Comparison of ENCODE assay signal across 9 cellular contexts in the genomic region with DNA sequence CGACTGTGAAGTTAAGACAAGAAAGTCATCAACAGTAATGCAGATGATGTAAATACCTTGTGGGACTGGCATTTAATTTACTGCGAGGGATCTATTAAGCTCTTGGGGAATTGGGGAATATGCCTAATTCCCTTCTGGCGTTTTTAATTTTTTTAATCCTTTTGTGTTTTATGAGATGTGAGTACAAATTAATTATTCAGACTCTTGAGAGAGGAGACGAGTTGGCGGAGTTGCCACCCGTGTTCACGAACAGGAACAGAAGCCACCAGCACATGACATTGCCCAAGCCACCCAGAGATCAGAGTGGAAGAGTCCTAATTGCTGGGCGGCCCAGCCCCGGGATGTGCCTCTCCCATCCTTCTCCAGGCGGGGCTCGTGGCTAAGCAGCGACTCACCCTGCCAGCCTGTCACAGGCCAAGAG. TPM values are rescaled to one million over a fixed set of nuclear protein-coding genes. Genes with fewer than 3 reads are reported as not detected.
A peak's percentile ranks its signal among the peaks of the same experiment; 100 is the strongest.
DNase-seq lines count a peak whose midpoint lies in the region; ATAC-seq and TF ChIP-seq lines count a peak whose summit lies in the region.
"Had no signal": no experiment of that assay in that cellular context is flagged by ENCODE, and none has a peak within 500 bp of the region (broad histone marks: within the 10 kb centered on the region; RNA-seq: fewer than 3 reads in every experiment).

No MANE protein-coding gene starts in this region.

- 24 to 34% (median 29%) methylated on average over 10 to 12 of the region's 12 CpGs for WGBS in stomach, 5 donors

- H3K4me3 ChIP-seq in iPS-18c (ENCODE audit: insufficient read depth, low read depth, low read length) (peak overlapping the region; percentile 47), stomach (peak overlapping the region; percentile 49 to 69 (median 53)), gastrocnemius medialis (peak overlapping the region in 2 of 4 donors; percentile 44 to 58)

- H3K4me1 ChIP-seq in stomach (peaks cover 15 to 18% (median 16%) of the 10 kb centered on the region in 4 donors), gastrocnemius medialis (peaks cover 0 to 4% of the 10 kb centered on the region in 2 donors)
- H3K4me1 ChIP-seq: BLaER1 had no signal

- H3K4me3 Mint-ChIP-seq in activated CD4-positive, alpha-beta T cell treated with anti-CD3 and anti-CD28 coated beads, Interleukin-2, amount 10 ng/mL, durations not matched to agents 7 days and 5 days = peak overlapping the region; percentile 61
- peak overlapping the region; percentile 52 for H3K4me3 Mint-ChIP-seq in activated CD8-positive, alpha-beta T cell treated with anti-CD3 and anti-CD28 coated beads for 36 hours

- H3K27me3 ChIP-seq in stomach (peaks cover 7 to 68% (median 33%) of the 10 kb centered on the region in 3 donors), gastrocnemius medialis (peaks cover 36 to 44% (median 43%) of the 10 kb centered on the region in 3 donors)
- H3K27me3 ChIP-seq: BLaER1 had no signal

- no peak for TF ChIP-seq POLR2A in stomach (IDR thresholded peaks at IDR 0.05)
- TF ChIP-seq POLR2A in gastrocnemius medialis (IDR thresholded peaks at IDR 0.05) = no peak

- CTCF ChIA-PET in activated CD4-positive, alpha-beta T cell treated with anti-CD3 and anti-CD28 coated beads, Interleukin-2, amount 10 ng/mL, durations not matched to agents 7 days and 5 days (lab: Charles Lee) = interaction anchor here (0.9 to 3.3 kb wide), 7 partner anchors 12 to 137 kb away, joined by 3 to 11 read pairs (median 3); no protein-coding TSS in a partner anchor
- CTCF ChIA-PET in activated CD8-positive, alpha-beta T cell treated with anti-CD3 and anti-CD28 coated beads for 36 hours (lab: Charles Lee) = interaction anchor here (0.7 to 2.5 kb wide), 14 partner anchors 10 to 617 kb away, joined by 3 to 28 read pairs (median 4); no protein-coding TSS in a partner anchor

- TF ChIP-seq EP300 in stomach (IDR thresholded peaks at IDR 0.05) = no peak

- in situ Hi-C loops in gastrocnemius medialis (cut with MboI; ENCODE audit: low sequenced_read_pairs in 4 of 4) = no loop called here

- POLR2A ChIA-PET in activated CD4-positive, alpha-beta T cell treated with anti-CD3 and anti-CD28 coated beads, Interleukin-2, amount 10 ng/mL, durations not matched to agents 7 days and 5 days (lab: Charles Lee) = no interaction called here
- POLR2A ChIA-PET in activated CD8-positive, alpha-beta T cell treated with anti-CD3 and anti-CD28 coated beads for 36 hours (lab: Charles Lee) = no interaction called here

- no peak for TF ChIP-seq CTCF in activated CD8-positive, alpha-beta T cell treated with anti-CD3 and anti-CD28 coated beads for 36 hours (IDR thresholded peaks at IDR 0.05)
- TF ChIP-seq CTCF in stomach (IDR thresholded peaks at IDR 0.05) (no peak), gastrocnemius medialis (IDR thresholded peaks at IDR 0.05 in 4 of 5, conservative IDR thresholded peaks at IDR 0.05 in 1 of 5) (no peak)

- peaks cover 58% of the 10 kb centered on the region for H3K27me3 Mint-ChIP-seq in activated CD4-positive, alpha-beta T cell treated with anti-CD3 and anti-CD28 coated beads, Interleukin-2, amount 10 ng/mL, durations not matched to agents 7 days and 5 days
- peaks cover 48% of the 10 kb centered on the region for H3K27me3 Mint-ChIP-seq in activated CD8-positive, alpha-beta T cell treated with anti-CD3 and anti-CD28 coated beads for 36 hours

- H3K36me3 ChIP-seq in stomach = no peaks in the 10 kb centered on the region
- no peaks in the 10 kb centered on the region for H3K36me3 ChIP-seq in gastrocnemius medialis
- H3K36me3 ChIP-seq: BLaER1 had no signal

- H3K9me3 Mint-ChIP-seq in activated CD4-positive, alpha-beta T cell treated with anti-CD3 and anti-CD28 coated beads, Interleukin-2, amount 10 ng/mL, durations not matched to agents 7 days and 5 days = no peaks in the 10 kb centered on the region
- H3K9me3 Mint-ChIP-seq in activated CD8-positive, alpha-beta T cell treated with anti-CD3 and anti-CD28 coated beads for 36 hours = no peaks in the 10 kb centered on the region

- ATAC-seq in activated CD8-positive, alpha-beta T cell treated with anti-CD3 and anti-CD28 coated beads for 36 hours = no peak
- ATAC-seq in gastrocnemius medialis = no peak

- H3K9me3 ChIP-seq in iPS-18c (ENCODE audit: control insufficient read depth, insufficient read depth, low read length) (no peaks in the 10 kb centered on the region), stomach (no peaks in the 10 kb centered on the region), gastrocnemius medialis (no peaks in the 10 kb centered on the region)

- DNase-seq in activated CD4-positive, alpha-beta T cell treated with anti-CD3 and anti-CD28 coated beads, Interleukin-2, amount 10 ng/mL, durations not matched to agents 7 days and 5 days = no peak
- DNase-seq in activated CD4-positive, alpha-beta T cell treated with anti-CD3 and anti-CD28 coated beads, Interleukin-2, amount 50 U/mL, for 48 hours = no peak
- DNase-seq in activated CD8-positive, alpha-beta T cell treated with anti-CD3 and anti-CD28 coated beads for 36 hours = no peak
- no peak for DNase-seq in stomach
- no peak for DNase-seq in middle frontal gyrus (ENCODE audit: extremely low spot score, low spot score)
- no peak for DNase-seq in gastrocnemius medialis
- no peak for DNase-seq in ureter (ENCODE audit: low spot score)

- no peaks in the 10 kb centered on the region for H3K36me3 Mint-ChIP-seq in activated CD4-positive, alpha-beta T cell treated with anti-CD3 and anti-CD28 coated beads, Interleukin-2, amount 10 ng/mL, durations not matched to agents 7 days and 5 days (ENCODE audit: low read depth)
- H3K36me3 Mint-ChIP-seq in activated CD8-positive, alpha-beta T cell treated with anti-CD3 and anti-CD28 coated beads for 36 hours (ENCODE audit: low read depth) = no peaks in the 10 kb centered on the region

- no peak overlapping the region for H3K27ac ChIP-seq in stomach
- H3K27ac ChIP-seq in gastrocnemius medialis = no peak overlapping the region
- H3K27ac ChIP-seq: BLaER1 had no signal

- intact Hi-C loops in activated CD8-positive, alpha-beta T cell treated with anti-CD3 and anti-CD28 coated beads for 36 hours (cut with micrococcal nuclease) = no loop called here
- intact Hi-C loops in stomach (cut with DNase I; ENCODE audit: low total_unique reads) = no loop called here
- intact Hi-C loops in gastrocnemius medialis (cut with DNase I; ENCODE audit: low total_unique reads) = no loop called here

- no peak overlapping the region for H3K27ac Mint-ChIP-seq in activated CD4-positive, alpha-beta T cell treated with anti-CD3 and anti-CD28 coated beads, Interleukin-2, amount 10 ng/mL, durations not matched to agents 7 days and 5 days
- H3K27ac Mint-ChIP-seq in activated CD8-positive, alpha-beta T cell treated with anti-CD3 and anti-CD28 coated beads for 36 hours = no peak overlapping the region

- peaks cover 13% of the 10 kb centered on the region for H3K4me1 Mint-ChIP-seq in activated CD4-positive, alpha-beta T cell treated with anti-CD3 and anti-CD28 coated beads, Interleukin-2, amount 10 ng/mL, durations not matched to agents 7 days and 5 days
- peaks cover 10% of the 10 kb centered on the region for H3K4me1 Mint-ChIP-seq in activated CD8-positive, alpha-beta T cell treated with anti-CD3 and anti-CD28 coated beads for 36 hours (ENCODE audit: low read depth)

RNA-seq across cellular contexts. Expression of gene CRYBG1, which starts 0.5 kb away (rescaled TPM):
- total RNA-seq in activated CD4-positive, alpha-beta T cell treated with anti-CD3 and anti-CD28 coated beads, Interleukin-2, amount 10 ng/mL, durations not matched to agents 7 days and 5 days = 10 to 100 TPM; 41.1 to 46.8 TPM
- total RNA-seq in activated CD8-positive, alpha-beta T cell treated with anti-CD3 and anti-CD28 coated beads for 36 hours = 10 to 100 TPM; 20.8 to 21.1 TPM
- total RNA-seq in stomach (10 to 100 TPM in 3 of 5 donors, 1 to 10 TPM in 1, under 1 TPM in 1; 0.45 to 47.2 (median 15.5) TPM), gastrocnemius medialis (1 to 10 TPM in 3 of 4 donors, under 1 TPM in 1; 0.98 to 1.5 (median 1.1) TPM), ureter (107 TPM)
- 10 to 100 TPM in 1 of 3 donors, 1 to 10 TPM in 2; 1.7 to 13.4 (median 4.1) TPM for polyA plus RNA-seq in stomach

RNA-seq across cellular contexts. Expression of gene ATG5, which starts 34.4 kb away (rescaled TPM):
- total RNA-seq in activated CD4-positive, alpha-beta T cell treated with anti-CD3 and anti-CD28 coated beads, Interleukin-2, amount 10 ng/mL, durations not matched to agents 7 days and 5 days = 10 to 100 TPM; 27.4 to 29.3 TPM
- total RNA-seq in activated CD8-positive, alpha-beta T cell treated with anti-CD3 and anti-CD28 coated beads for 36 hours = 10 to 100 TPM; 31.2 to 32.4 TPM
- total RNA-seq in stomach (10 to 100 TPM; 21.6 to 89.4 (median 34.4) TPM), gastrocnemius medialis (10 to 100 TPM; 18.9 to 22.3 (median 20.1) TPM), ureter (45.0 TPM)
- polyA plus RNA-seq in stomach = 10 to 100 TPM; 12.8 to 28.7 (median 18.1) TPM
